1 cellular context compared by ENCODE assay signal in genomic region chr22:46193898-46194310, GRCh38.
TF ChIP-seq lines count a peak whose summit lies in the region.

No MANE protein-coding gene starts in this region.

TF ChIP-seq in K562, 482 proteins besides CTCF, POLR2A, EP300 and RAD21 (continued from another document and continues in another):
- TF ChIP-seq REST (CRISPR knock-in tag; IDR thresholded peaks at IDR 0.05; ENCODE audit: low read depth) (peak; percentile 87), ZNF780A (CRISPR knock-in tag; IDR thresholded peaks at IDR 0.05) (no peak), ZBTB17 (CRISPR knock-in tag; IDR thresholded peaks at IDR 0.05) (no peak), CBFB (CRISPR knock-in tag; IDR thresholded peaks at IDR 0.05) (no peak), SMAD3 (CRISPR knock-in tag; conservative IDR thresholded peaks at IDR 0.05) (no peak), MIER1 (IDR thresholded peaks at IDR 0.05; ENCODE audit: low read depth) (no peak), HNRNPK (IDR thresholded peaks at IDR 0.05; ENCODE audit: low read depth, low read length, poor library complexity, severe bottlenecking) (no peak), HIVEP1 (CRISPR knock-in tag; IDR thresholded peaks at IDR 0.05) (no peak), HNRNPUL1 (IDR thresholded peaks at IDR 0.05; ENCODE audit: low read length) (no peak), HSF4 (CRISPR knock-in tag; IDR thresholded peaks at IDR 0.05; ENCODE audit: borderline replicate concordance) (no peak), NBN (IDR thresholded peaks at IDR 0.05; ENCODE audit: low read depth) (no peak), CCAR2 (IDR thresholded peaks at IDR 0.05; ENCODE audit: low read depth, low read length) (no peak), SLC30A9 (CRISPR knock-in tag; IDR thresholded peaks at IDR 0.05) (no peak), DNMT1 (IDR thresholded peaks at IDR 0.05) (no peak), LARP7 (IDR thresholded peaks at IDR 0.05) (no peak), DLX4 (CRISPR knock-in tag; IDR thresholded peaks at IDR 0.05) (no peak), ETV6 (IDR thresholded peaks at IDR 0.05; ENCODE audit: borderline replicate concordance in 1 of 2, low read depth in 2 of 2, low read length in 1 of 2) (no peak), ETV6 (CRISPR knock-in tag; IDR thresholded peaks at IDR 0.05; ENCODE audit: borderline replicate concordance) (no peak), HBP1 (CRISPR knock-in tag; IDR thresholded peaks at IDR 0.05) (no peak), HDAC2 (IDR thresholded peaks at IDR 0.05) (no peak; the same call in 1 of the 2 replicates), CBFA2T2 (conservative IDR thresholded peaks at IDR 0.05) (0 out of 2 replicates have a peak, but pooled peaks have one; percentile 47), ZNF79 (CRISPR knock-in tag; IDR thresholded peaks at IDR 0.05; ENCODE audit: low read depth) (no peak), KLF6 (CRISPR knock-in tag; IDR thresholded peaks at IDR 0.05; ENCODE audit: borderline replicate concordance) (no peak), TCF7 (IDR thresholded peaks at IDR 0.05; ENCODE audit: borderline replicate concordance) (no peak), FOXO4 (CRISPR knock-in tag; IDR thresholded peaks at IDR 0.05) (no peak), ILF3 (IDR thresholded peaks at IDR 0.05; ENCODE audit: borderline replicate concordance) (no peak), SREBF2 (CRISPR knock-in tag; IDR thresholded peaks at IDR 0.05) (no peak), DPF2 (IDR thresholded peaks at IDR 0.05) (no peak), ZNF23 (CRISPR knock-in tag; IDR thresholded peaks at IDR 0.05) (no peak), ZNF121 (CRISPR knock-in tag; conservative IDR thresholded peaks at IDR 0.05) (peak; percentile 80), ZBTB11 (CRISPR knock-in tag; IDR thresholded peaks at IDR 0.05) (0 out of 6 replicates have a peak, but pooled peaks of 1 of the 3 experiments have one; percentile 26), CREB1 (IDR thresholded peaks at IDR 0.05) (no peak), CREB1 (CRISPR knock-in tag; IDR thresholded peaks at IDR 0.05) (no peak), FOXA3 (CRISPR knock-in tag; conservative IDR thresholded peaks at IDR 0.05 in 1 of 2, IDR thresholded peaks at IDR 0.05 in 1 of 2) (no peak), KDM1A (IDR thresholded peaks at IDR 0.05) (no peak), NFE2 (IDR thresholded peaks at IDR 0.05; ENCODE audit: low read depth) (no peak), TOE1 (IDR thresholded peaks at IDR 0.05; ENCODE audit: borderline replicate concordance) (no peak), TOE1 (CRISPR knock-in tag; IDR thresholded peaks at IDR 0.05; ENCODE audit: borderline replicate concordance, low read depth) (no peak), E2F6 (IDR thresholded peaks at IDR 0.05; ENCODE audit: borderline replicate concordance in 1 of 2, extremely low read depth in 1 of 2, insufficient read depth in 1 of 2, insufficient read length in 1 of 2, low read depth in 1 of 2, low read length in 1 of 2, poor library complexity in 1 of 2, severe bottlenecking in 1 of 2) (no peak), RBM14 (IDR thresholded peaks at IDR 0.05; ENCODE audit: borderline replicate concordance, insufficient read depth, low read depth, low read length) (no peak), NR0B1 (IDR thresholded peaks at IDR 0.05; ENCODE audit: partially characterized antibody) (no peak), SNRNP70 (optimal IDR thresholded peaks at IDR 0.05; ENCODE audit: low read depth, low read length) (no peak), SREBF1 (IDR thresholded peaks at IDR 0.05; ENCODE audit: borderline replicate concordance, low read depth, low read length) (no peak), GTF2F1 (IDR thresholded peaks at IDR 0.05; ENCODE audit: low read depth, low read length) (no peak), PHF21A (IDR thresholded peaks at IDR 0.05; ENCODE audit: borderline replicate concordance, low read depth) (no peak), RB1 (IDR thresholded peaks at IDR 0.05; ENCODE audit: low read depth) (no peak), HOXB6 (CRISPR knock-in tag; IDR thresholded peaks at IDR 0.05; ENCODE audit: borderline replicate concordance) (no peak), RBM15 (IDR thresholded peaks at IDR 0.05; ENCODE audit: insufficient read depth, low read length) (no peak), ILK (tag; IDR thresholded peaks at IDR 0.05; ENCODE audit: borderline replicate concordance, low read depth) (no peak), VEZF1 (CRISPR knock-in tag; IDR thresholded peaks at IDR 0.05) (peak; percentile 67), NCOA4 (IDR thresholded peaks at IDR 0.05; ENCODE audit: partially characterized antibody) (no peak), SMARCA5 (IDR thresholded peaks at IDR 0.05) (no peak), ATF6 (CRISPR knock-in tag; IDR thresholded peaks at IDR 0.05) (no peak), RFX1 (IDR thresholded peaks at IDR 0.05) (no peak)
